ENCODE assay signal across 15 cellular contexts in the genomic region with DNA sequence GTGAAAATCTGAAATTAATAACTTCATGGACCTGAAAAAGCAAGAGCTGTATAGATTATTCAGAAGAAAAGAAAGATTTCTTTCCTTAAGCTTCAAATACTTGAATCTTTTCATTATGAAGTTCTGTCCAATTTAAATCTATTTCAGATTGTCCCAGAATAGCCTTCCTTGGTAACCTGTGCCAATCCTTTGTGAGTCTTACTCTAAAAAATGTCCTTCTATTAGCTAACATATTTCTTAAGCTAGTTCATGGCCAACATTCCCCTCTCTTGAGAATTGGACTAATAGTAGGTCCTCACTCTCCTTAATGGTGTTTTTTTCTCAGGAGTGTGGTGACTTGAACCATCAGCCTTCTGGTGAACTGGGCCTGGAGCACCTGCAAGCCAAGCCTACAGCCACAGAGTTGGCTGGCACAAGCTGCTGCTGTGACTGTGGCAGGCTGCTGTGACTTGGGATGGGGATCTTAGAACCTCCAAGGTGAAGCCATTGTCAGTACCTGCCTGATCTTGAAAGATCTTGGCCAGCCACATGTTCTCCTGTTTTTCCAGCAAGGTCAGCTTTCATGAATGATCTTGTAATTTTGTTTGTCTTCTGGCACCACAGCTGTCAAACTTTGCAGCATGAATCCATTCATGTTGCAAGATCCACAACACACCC.
"Had no signal": no experiment of that assay in that cellular context is flagged by ENCODE, and none has a peak within 500 bp of the region (broad histone marks: within the 10 kb centered on the region; RNA-seq: fewer than 3 reads in every experiment).

No MANE protein-coding gene starts in this region.

- H3K4me3 Mint-ChIP-seq: activated CD8-positive, alpha-beta T cell treated with anti-CD3 and anti-CD28 coated beads, Interleukin-2, amount 10 ng/mL, durations not matched to agents 7 days and 5 days; activated naive CD4-positive, alpha-beta T cell treated with anti-CD3 and anti-CD28 coated beads, Interleukin-2, amount 10 ng/mL, durations not matched to agents 7 days and 5 days; naive thymus-derived CD4-positive, alpha-beta T cell; stimulated activated memory B cell treated with anti-CD40 and anti-IgM and Interleukin-4, amounts not matched to agents 10 μg/mL and 1 μg/mL and 100 μg/mL, for 72 hours had no signal

- H3K27ac Mint-ChIP-seq: activated CD8-positive, alpha-beta T cell treated with anti-CD3 and anti-CD28 coated beads, Interleukin-2, amount 10 ng/mL, durations not matched to agents 7 days and 5 days; activated naive CD4-positive, alpha-beta T cell treated with anti-CD3 and anti-CD28 coated beads, Interleukin-2, amount 10 ng/mL, durations not matched to agents 7 days and 5 days; naive thymus-derived CD4-positive, alpha-beta T cell; stimulated activated memory B cell treated with anti-CD40 and anti-IgM and Interleukin-4, amounts not matched to agents 10 μg/mL and 1 μg/mL and 100 μg/mL, for 72 hours had no signal

- H3K27me3 ChIP-seq: adrenal gland, dorsolateral prefrontal cortex, right atrium auricular region, upper lobe of left lung had no signal

- DNase-seq: activated CD4-positive, alpha-beta T cell treated with anti-CD3 and anti-CD28 coated beads for 4 hours; activated CD8-positive, alpha-beta T cell treated with anti-CD3 and anti-CD28 coated beads, Interleukin-2, amount 10 ng/mL, durations not matched to agents 7 days and 5 days; activated naive CD4-positive, alpha-beta T cell treated with anti-CD3 and anti-CD28 coated beads, Interleukin-2, amount 10 ng/mL, durations not matched to agents 7 days and 5 days; adrenal gland; dorsolateral prefrontal cortex; left cardiac atrium; naive thymus-derived CD4-positive, alpha-beta T cell; stimulated activated CD4-positive, alpha-beta T cell treated with anti-CD3 and anti-CD28 coated beads, Interleukin-1b, Interleukin-23, amount 100 ng/mL, for 48 hours; T-helper 1 cell; upper lobe of left lung had no signal

- H3K9me3 ChIP-seq: adrenal gland, right atrium auricular region, upper lobe of left lung had no signal

- H3K36me3 ChIP-seq: adrenal gland, right atrium auricular region, upper lobe of left lung had no signal

- H3K9me3 Mint-ChIP-seq: activated naive CD4-positive, alpha-beta T cell treated with anti-CD3 and anti-CD28 coated beads, Interleukin-2, amount 10 ng/mL, durations not matched to agents 7 days and 5 days; stimulated activated memory B cell treated with anti-CD40 and anti-IgM and Interleukin-4, amounts not matched to agents 10 μg/mL and 1 μg/mL and 100 μg/mL, for 72 hours had no signal

- H3K4me3 ChIP-seq: adrenal gland, dorsolateral prefrontal cortex, lung, right atrium auricular region, SK-N-MC, upper lobe of left lung had no signal

- H3K27ac ChIP-seq: adrenal gland, dorsolateral prefrontal cortex, right atrium auricular region, SK-N-MC, upper lobe of left lung, VCaP had no signal

- H3K36me3 Mint-ChIP-seq: activated naive CD4-positive, alpha-beta T cell treated with anti-CD3 and anti-CD28 coated beads, Interleukin-2, amount 10 ng/mL, durations not matched to agents 7 days and 5 days; naive thymus-derived CD4-positive, alpha-beta T cell; stimulated activated memory B cell treated with anti-CD40 and anti-IgM and Interleukin-4, amounts not matched to agents 10 μg/mL and 1 μg/mL and 100 μg/mL, for 72 hours had no signal

- ATAC-seq: activated CD8-positive, alpha-beta T cell treated with anti-CD3 and anti-CD28 coated beads, Interleukin-2, amount 10 ng/mL, durations not matched to agents 7 days and 5 days; naive thymus-derived CD4-positive, alpha-beta T cell; stimulated activated memory B cell treated with anti-CD40 and anti-IgM and Interleukin-4, amounts not matched to agents 10 μg/mL and 1 μg/mL and 100 μg/mL, for 72 hours had no signal

- H3K27me3 Mint-ChIP-seq: stimulated activated memory B cell treated with anti-CD40 and anti-IgM and Interleukin-4, amounts not matched to agents 10 μg/mL and 1 μg/mL and 100 μg/mL, for 72 hours had no signal
